In genomic region chr10:82161264-82161663, GRCh38 we compare ENCODE assay signal across 31 cellular contexts.
A peak's percentile ranks its signal among the peaks of the same experiment; 100 is the strongest.
DNase-seq lines count a peak whose midpoint lies in the region; ATAC-seq, FAIRE-seq and TF ChIP-seq lines count a peak whose summit lies in the region.
"Had no signal": no experiment of that assay in that cellular context is flagged by ENCODE, and none has a peak within 500 bp of the region (broad histone marks: within the 10 kb centered on the region; RNA-seq: fewer than 3 reads in every experiment).

No MANE protein-coding gene starts in this region.

- H3K36me3 ChIP-seq in GM12878 (ENCODE audit: control insufficient read depth in 2 of 2, insufficient read depth in 2 of 2, low read length in 1 of 2) (no peaks in the 10 kb centered on the region), left ventricle myocardium inferior (no peaks in the 10 kb centered on the region)
- H3K36me3 ChIP-seq: BE2C; BLaER1; BLaER1 treated with 17β-estradiol and CSF1 and Interleukin-3, amounts not matched to agents 10 nM and 100 nM had no signal

- H3K4me2 ChIP-seq in GM12878 (ENCODE audit: control insufficient read depth, insufficient read depth): no peak overlapping the region
- H3K4me2 ChIP-seq: A549; BLaER1; BLaER1 treated with 17β-estradiol and CSF1 and Interleukin-3, amounts not matched to agents 10 nM and 100 nM had no signal

- H3K4me3 ChIP-seq in GM12878 (no peak overlapping the region), left ventricle myocardium inferior (no peak overlapping the region)
- H3K4me3 ChIP-seq: A549; BLaER1; BLaER1 treated with 17β-estradiol and CSF1 and Interleukin-3, amounts not matched to agents 10 nM and 100 nM had no signal

- CTCF ChIA-PET in GM12878 (lab: Yijun Ruan, JAX): no interaction called here

- TF ChIP-seq CTCF in GM12878 (IDR thresholded peaks at IDR 0.05 in 2 of 3, conservative IDR thresholded peaks at IDR 0.05 in 1 of 3; ENCODE audit: control insufficient read depth in 2 of 3, extremely low read depth in 1 of 3, insufficient read depth in 1 of 3, low read depth in 3 of 3, low read length in 3 of 3): no peak
- no peak for TF ChIP-seq CTCF in left ventricle myocardium inferior (IDR thresholded peaks at IDR 0.05; ENCODE audit: borderline replicate concordance)

- TF ChIP-seq POLR2A in GM12891 (IDR thresholded peaks at IDR 0.05; ENCODE audit: low read depth, low read length) (no peak), GM12878 (IDR thresholded peaks at IDR 0.05; ENCODE audit: low read depth, low read length) (no peak)

- TF ChIP-seq EP300 in GM12878 (IDR thresholded peaks at IDR 0.05; ENCODE audit: borderline replicate concordance in 1 of 2, control insufficient read depth in 1 of 2, low read depth in 2 of 2, low read length in 2 of 2): no peak

- intact Hi-C loops in GM12878 (cut with micrococcal nuclease; ENCODE audit: unreplicated experiment): no loop called here
- intact Hi-C loops in left ventricle myocardium inferior (cut with micrococcal nuclease): no loop called here

- DNase-seq in GM12891 (ENCODE audit: insufficient read length, low spot score) (no peak), GM12878 (ENCODE audit: low read depth, low spot score) (no peak), left ventricle myocardium inferior (no peak)
- DNase-seq: 8988T; ACHN; AML-193; BE2C; C1 segment of cervical spinal cord; Caco-2; Calu3; CD4-positive, alpha-beta memory T cell; CD4-positive, alpha-beta T cell; CD4-positive, CD25-positive, alpha-beta regulatory T cell; CD8-positive, alpha-beta memory T cell; CD8-positive, alpha-beta T cell; COR-L47; DMS 273 treated with DMSO at 0.1 percent for 48 hours; DMS153; DMS53; DMS79; DMS79 treated with DMSO at 0.1 percent for 48 hours; DND-41; EL had no signal

- H3K4me1 ChIP-seq in GM12878 (ENCODE audit: control insufficient read depth, insufficient read depth, low read length) (no peaks in the 10 kb centered on the region), left ventricle myocardium inferior (no peaks in the 10 kb centered on the region)
- H3K4me1 ChIP-seq: A549; BE2C; BLaER1; BLaER1 treated with 17β-estradiol and CSF1 and Interleukin-3, amounts not matched to agents 10 nM and 100 nM; Caco-2 had no signal

- no peaks in the 10 kb centered on the region for H4K20me1 ChIP-seq in GM12878 (ENCODE audit: control insufficient read depth, insufficient read depth)
- H4K20me1 ChIP-seq: BLaER1 treated with 17β-estradiol and CSF1 and Interleukin-3, amounts not matched to agents 10 nM and 100 nM had no signal

- no TSS peak for BruUV-seq in GM12878 (replicated peaks; lab: Mats Ljungman, UMichigan)

- in situ Hi-C loops in GM12878 (cut with MboI): no loop called here

- no peak overlapping the region for H3K27ac ChIP-seq in GM12878 (ENCODE audit: control insufficient read depth, insufficient read depth)
- no peak overlapping the region for H3K27ac ChIP-seq in left ventricle myocardium inferior (replicated peaks)
- H3K27ac ChIP-seq: 22Rv1; A549; BLaER1; BLaER1 treated with 17β-estradiol and CSF1 and Interleukin-3, amounts not matched to agents 10 nM and 100 nM; C4-2B had no signal

- RAD21 ChIA-PET in GM12878 (lab: Charles Lee; ENCODE audit: unreplicated experiment): no interaction called here

- FAIRE-seq in GM12891 (lab: Jason Lieb, UNC) (no peak), GM12878 (lab: Jason Lieb, UNC) (no peak)
- FAIRE-seq: A204.1, A549, D721Med had no signal

- ATAC-seq in GM12878 (no peak), SK-N-SH treated with all-trans-retinoic acid at 6 μM for 48 hours (no peak)
- ATAC-seq: A549; CD8-positive, alpha-beta T cell had no signal

- 4% methylated on average over 2 of the region's 2 CpGs for WGBS in GM12878 (ENCODE audit: insufficient coverage, insufficient replicate concordance, low lambda C conversion rate, missing lambda C conversion rate)

- H3K79me2 ChIP-seq in GM12878 (ENCODE audit: control insufficient read depth, insufficient read depth, low read length): no peaks in the 10 kb centered on the region

- no peak overlapping the region for H2AFZ ChIP-seq in GM12878 (ENCODE audit: control insufficient read depth, low read depth, low read length)

- no peaks in the 10 kb centered on the region for H3K27me3 ChIP-seq in GM12878 (replicated peaks in 1 of 2; ENCODE audit: control insufficient read depth in 2 of 2, insufficient read depth in 2 of 2, low read length in 1 of 2)
- no peaks in the 10 kb centered on the region for H3K27me3 ChIP-seq in left ventricle myocardium inferior (ENCODE audit: low read depth)
- H3K27me3 ChIP-seq: BE2C; BLaER1; BLaER1 treated with 17β-estradiol and CSF1 and Interleukin-3, amounts not matched to agents 10 nM and 100 nM had no signal

- H3K9ac ChIP-seq in GM12878 (ENCODE audit: control insufficient read depth, insufficient read depth, low read length): no peak overlapping the region
- H3K9ac ChIP-seq: BLaER1; BLaER1 treated with 17β-estradiol and CSF1 and Interleukin-3, amounts not matched to agents 10 nM and 100 nM had no signal

- POLR2A ChIA-PET in GM12878 (lab: Charles Lee): no interaction called here

- TF ChIP-seq RAD21 in GM12878 (IDR thresholded peaks at IDR 0.05; ENCODE audit: insufficient read depth, low read depth, low read length): no peak

- H3K9me3 ChIP-seq in GM12878 (replicated peaks; ENCODE audit: control insufficient read depth, insufficient read depth, low read length) (no peaks in the 10 kb centered on the region), left ventricle myocardium inferior (replicated peaks) (no peaks in the 10 kb centered on the region)
- H3K9me3 ChIP-seq: A549, BE2C, BLaER1, Caco-2 had no signal

- SMC1A ChIA-PET in GM12878 (lab: Charles Lee; ENCODE audit: uncharacterized antibody, unreplicated experiment): no interaction called here

TF ChIP-seq in GM12891, 5 proteins besides CTCF, POLR2A, EP300 and RAD21:
- TF ChIP-seq POU2F2 (IDR thresholded peaks at IDR 0.05; ENCODE audit: low read depth, low read length) (no peak), SPI1 (IDR thresholded peaks at IDR 0.05; ENCODE audit: low read depth, low read length) (peak; percentile 57)

TF ChIP-seq in GM12878, 131 proteins besides CTCF, POLR2A, EP300 and RAD21 (continues in another document):
- TF ChIP-seq RELB (IDR thresholded peaks at IDR 0.05; ENCODE audit: low read depth) (no peak), IKZF1 (conservative IDR thresholded peaks at IDR 0.05) (no peak), ZBTB33 (IDR thresholded peaks at IDR 0.05) (no peak)

TF ChIP-seq in SK-N-SH treated with all-trans-retinoic acid at 6 μM for 48 hours, 23 proteins besides CTCF, POLR2A, EP300 and RAD21:
- TF ChIP-seq OSR1 (CRISPR knock-in tag; IDR thresholded peaks at IDR 0.05) (no peak), POU6F1 (CRISPR knock-in tag; IDR thresholded peaks at IDR 0.05; ENCODE audit: borderline replicate concordance, low read depth) (no peak), PPARA (CRISPR knock-in tag; IDR thresholded peaks at IDR 0.05; ENCODE audit: borderline replicate concordance) (no peak), CSDC2 (CRISPR knock-in tag; IDR thresholded peaks at IDR 0.05) (no peak), ESRRG (CRISPR knock-in tag; IDR thresholded peaks at IDR 0.05) (no peak)
